In genomic region chr11:96015911-96016565, GRCh38 we compare ENCODE assay signal across 14 cellular contexts.
A peak's percentile ranks its signal among the peaks of the same experiment; 100 is the strongest.
DNase-seq lines count a peak whose midpoint lies in the region; ATAC-seq and TF ChIP-seq lines count a peak whose summit lies in the region.
"Had no signal": no experiment of that assay in that cellular context is flagged by ENCODE, and none has a peak within 500 bp of the region (broad histone marks: within the 10 kb centered on the region; RNA-seq: fewer than 3 reads in every experiment).

No MANE protein-coding gene starts in this region.

- H3K23ac ChIP-seq in mesendoderm (ENCODE audit: low read length), result no peak overlapping the region

- peak in 3 of 5 donors; percentile 60 to 66 (median 65) for DNase-seq in CD8-positive, alpha-beta memory T cell
- peak; percentile 10 for DNase-seq in KBM-7
- DNase-seq in activated T-cell treated with anti-CD3 and anti-CD28 coated beads, Interleukin-2, amount 50 U/mL, for 24 hours, result peak; percentile 36
- DNase-seq in mesendoderm, result peak; percentile 94
- DNase-seq in stomach, result no peak
- no peak for DNase-seq in COR-L47 (lab: John Stamatoyannopoulos, UW)
- no peak for DNase-seq in NCI-H1436 (lab: John Stamatoyannopoulos, UW)
- DNase-seq: DMS 273 treated with DMSO at 0.1 percent for 48 hours, NCI-H510A, transverse colon had no signal

- H4K8ac ChIP-seq in mesendoderm (ENCODE audit: low read depth, low read length), result no peak overlapping the region

- POLR2A ChIA-PET in CD8-positive, alpha-beta memory T cell (lab: Charles Lee), result interaction anchor here (1.3 kb wide), 1 partner anchor 374 kb away, joined by 3 read pairs; the partner anchor contains the start of genes CCDC82 and JRKL

- H3K79me1 ChIP-seq in mesendoderm (ENCODE audit: low read length), result no peaks in the 10 kb centered on the region

- ATAC-seq in GM18858 (IDR thresholded peaks at IDR 0.05; ENCODE audit: unreplicated experiment), result no peak

- no peaks in the 10 kb centered on the region for H3K27me3 Mint-ChIP-seq in CD8-positive, alpha-beta memory T cell
- H3K27me3 Mint-ChIP-seq in activated T-cell treated with anti-CD3 and anti-CD28 coated beads, Interleukin-2, amount 50 U/mL, for 24 hours, result no peaks in the 10 kb centered on the region

- no peaks in the 10 kb centered on the region for H3K36me3 ChIP-seq in CD8-positive, alpha-beta memory T cell (ENCODE audit: insufficient read depth, low read length)
- H3K36me3 ChIP-seq in mesendoderm (ENCODE audit: control insufficient read depth, insufficient read depth, low read length) (no peaks in the 10 kb centered on the region), stomach (no peaks in the 10 kb centered on the region)
- H3K36me3 ChIP-seq: transverse colon had no signal

- no peak overlapping the region for H3K4me3 ChIP-seq in CD8-positive, alpha-beta memory T cell (ENCODE audit: low read length)
- H3K4me3 ChIP-seq in mesendoderm (ENCODE audit: low read length) (no peak overlapping the region), stomach (no peak overlapping the region)
- H3K4me3 ChIP-seq: transverse colon had no signal

- in situ Hi-C loops in KBM-7 (cut with MboI; ENCODE audit: low pct_unique_long_range_greater_than_20kb, low sequenced_read_pairs), result no loop called here

- H3K27me3 ChIP-seq in CD8-positive, alpha-beta memory T cell (ENCODE audit: insufficient read depth, low read length, poor library complexity, severe bottlenecking), result no peaks in the 10 kb centered on the region
- H3K27me3 ChIP-seq in mesendoderm (ENCODE audit: insufficient read depth, low read length, poor library complexity) (no peaks in the 10 kb centered on the region), stomach (no peaks in the 10 kb centered on the region)
- H3K27me3 ChIP-seq: transverse colon had no signal

- no peak for TF ChIP-seq CTCF in stomach (IDR thresholded peaks at IDR 0.05)

- WGBS in mesendoderm (ENCODE audit: extremely low coverage, insufficient coverage, low lambda C conversion rate), result 100% methylated on average over 2 of the region's 4 CpGs
- WGBS in stomach, 5 donors, result 65 to 75% (median 66%) methylated on average over 4 of the region's 4 CpGs

- no peak overlapping the region for H3K27ac ChIP-seq in CD8-positive, alpha-beta memory T cell (ENCODE audit: low read depth, low read length)
- H3K27ac ChIP-seq in mesendoderm (ENCODE audit: low read depth, low read length) (no peak overlapping the region), stomach (no peak overlapping the region)
- H3K27ac ChIP-seq: epithelial cell of prostate, transverse colon had no signal

- no peaks in the 10 kb centered on the region for H3K36me3 Mint-ChIP-seq in CD8-positive, alpha-beta memory T cell
- peaks cover 7% of the 10 kb centered on the region for H3K36me3 Mint-ChIP-seq in activated T-cell treated with anti-CD3 and anti-CD28 coated beads, Interleukin-2, amount 50 U/mL, for 24 hours (ENCODE audit: low read depth)

- no peak overlapping the region for H3K4me2 ChIP-seq in mesendoderm (ENCODE audit: low read length)

- peak overlapping the region; percentile 21 to 82 (median 69) for H3K27ac Mint-ChIP-seq in CD8-positive, alpha-beta memory T cell
- H3K27ac Mint-ChIP-seq in activated T-cell treated with anti-CD3 and anti-CD28 coated beads, Interleukin-2, amount 50 U/mL, for 24 hours, result peak overlapping the region; percentile 91
- H3K27ac Mint-ChIP-seq: T-helper 1 cell treated with Interleukin-12 subunit alpha and Interleukin-12 subunit beta and Interleukin-4 antibody, amounts not matched to agents 30 μg/mL and 1 μg/mL, for 36 hours had no signal

- H2BK120ac ChIP-seq in mesendoderm (ENCODE audit: low read depth, low read length), result no peak overlapping the region

- no peak overlapping the region for H3K18ac ChIP-seq in mesendoderm (ENCODE audit: low read length)

- H2BK5ac ChIP-seq in mesendoderm (ENCODE audit: low read length), result no peak overlapping the region

- no peaks in the 10 kb centered on the region for H3K9me3 ChIP-seq in CD8-positive, alpha-beta memory T cell (ENCODE audit: low read length)
- no peaks in the 10 kb centered on the region for H3K9me3 ChIP-seq in stomach
- H3K9me3 ChIP-seq: transverse colon had no signal

- no peak overlapping the region for H2BK15ac ChIP-seq in mesendoderm (replicated peaks; ENCODE audit: low read depth)

- H2AK5ac ChIP-seq in mesendoderm (ENCODE audit: low read length), result no peak overlapping the region

- intact Hi-C loops in stomach (cut with DNase I; ENCODE audit: low total_unique reads), result no loop called here

- no peak overlapping the region for H4K5ac ChIP-seq in mesendoderm (ENCODE audit: low read length)

- CTCF ChIA-PET in CD8-positive, alpha-beta memory T cell (lab: Charles Lee), result interaction anchor here (1.5 kb wide), 1 partner anchor 326 kb away, joined by 4 read pairs; no protein-coding TSS in a partner anchor

- no peak overlapping the region for H3K56ac ChIP-seq in mesendoderm (ENCODE audit: low read length)

- peak overlapping the region in 1 of 7 donors; percentile 9 for H3K4me3 Mint-ChIP-seq in CD8-positive, alpha-beta memory T cell
- no peak overlapping the region for H3K4me3 Mint-ChIP-seq in activated T-cell treated with anti-CD3 and anti-CD28 coated beads, Interleukin-2, amount 50 U/mL, for 24 hours
- H3K4me3 Mint-ChIP-seq: neural crest cell had no signal

- H3K9ac ChIP-seq in mesendoderm (ENCODE audit: low read length), result no peak overlapping the region

- H3K9me3 Mint-ChIP-seq in CD8-positive, alpha-beta memory T cell, result no peaks in the 10 kb centered on the region
- no peaks in the 10 kb centered on the region for H3K9me3 Mint-ChIP-seq in activated T-cell treated with anti-CD3 and anti-CD28 coated beads, Interleukin-2, amount 50 U/mL, for 24 hours
- H3K9me3 Mint-ChIP-seq: neural crest cell; T-helper 1 cell treated with Interleukin-12 subunit alpha and Interleukin-12 subunit beta and Interleukin-4 antibody, amounts not matched to agents 30 μg/mL and 1 μg/mL, for 36 hours had no signal

- no peak overlapping the region for H3K4ac ChIP-seq in mesendoderm (ENCODE audit: low read depth, low read length)

- no peak for TF ChIP-seq POLR2A in stomach (IDR thresholded peaks at IDR 0.05)

- H3K4me1 ChIP-seq in CD8-positive, alpha-beta memory T cell (ENCODE audit: insufficient read depth, low read length), result peaks cover 54% of the 10 kb centered on the region
- peaks cover 13% of the 10 kb centered on the region for H3K4me1 ChIP-seq in mesendoderm (ENCODE audit: control insufficient read depth, low read depth, low read length)
- H3K4me1 ChIP-seq in stomach, result peaks cover 5 to 31% (median 12%) of the 10 kb centered on the region in 4 donors

- peaks cover 18 to 58% (median 20%) of the 10 kb centered on the region in 3 donors for H3K4me1 Mint-ChIP-seq in CD8-positive, alpha-beta memory T cell
- peaks cover 74% of the 10 kb centered on the region for H3K4me1 Mint-ChIP-seq in activated T-cell treated with anti-CD3 and anti-CD28 coated beads, Interleukin-2, amount 50 U/mL, for 24 hours (ENCODE audit: low read depth)

- no peak for TF ChIP-seq EP300 in stomach (IDR thresholded peaks at IDR 0.05)

- no peaks in the 10 kb centered on the region for H3K79me2 ChIP-seq in mesendoderm (ENCODE audit: control insufficient read depth, insufficient read depth, low read length)

Comparison
In these comparisons a context has a peak if more than half of its experiments do, and no peak if none do; other contexts are left out.
1. DNase-seq: peak in CD8-positive, alpha-beta memory T cell (3 of 5), KBM-7 (single experiment), activated T-cell treated with anti-CD3 and anti-CD28 coated beads, Interleukin-2, amount 50 U/mL, for 24 hours (single experiment) and mesendoderm (single experiment); none in stomach (single experiment), COR-L47 (single experiment) and NCI-H1436 (single experiment).